17 cellular contexts compared by ENCODE assay signal in the genomic region with DNA sequence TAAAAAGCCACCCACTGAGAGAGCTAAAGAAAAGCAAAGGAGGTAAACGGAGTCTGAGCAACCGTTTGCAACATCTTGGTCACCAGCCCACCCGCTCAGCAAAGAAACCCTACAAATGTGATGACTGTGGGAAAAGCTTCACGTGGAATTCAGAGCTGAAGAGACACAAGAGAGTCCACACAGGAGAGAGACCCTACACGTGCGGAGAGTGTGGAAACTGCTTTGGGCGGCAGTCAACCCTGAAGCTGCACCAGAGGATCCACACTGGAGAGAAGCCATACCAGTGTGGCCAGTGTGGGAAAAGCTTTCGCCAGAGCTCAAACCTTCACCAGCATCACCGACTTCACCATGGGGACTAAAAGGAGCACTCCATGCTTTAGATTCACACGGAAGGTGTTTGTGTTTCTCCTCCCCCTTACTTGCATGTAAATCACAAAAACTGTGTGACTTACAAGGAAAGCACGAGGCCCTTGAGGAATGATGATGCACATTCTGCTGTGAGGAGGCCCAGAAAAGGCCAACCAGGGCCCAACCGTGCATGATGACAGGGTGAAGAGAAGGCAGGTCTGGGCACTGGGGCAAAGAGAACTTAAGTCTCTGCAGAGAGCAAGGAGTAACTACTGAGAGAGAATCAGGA. TPM values are rescaled to one million over a fixed set of nuclear protein-coding genes. Genes with fewer than 3 reads are reported as not detected.
DNase-seq lines count a peak whose midpoint lies in the region; ATAC-seq and TF ChIP-seq lines count a peak whose summit lies in the region.
"Had no signal": no experiment of that assay in that cellular context is flagged by ENCODE, and none has a peak within 500 bp of the region (broad histone marks: within the 10 kb centered on the region; RNA-seq: fewer than 3 reads in every experiment).

No MANE protein-coding gene starts in this region.

- H3K36me3 Mint-ChIP-seq in WTC11, result peaks cover 83% of the 10 kb centered on the region

- H3K9me3 ChIP-seq in iPS-20b (ENCODE audit: insufficient read depth, low read depth, low read length), result peaks cover 93% of the 10 kb centered on the region
- peaks cover 51 to 78% of the 10 kb centered on the region in 2 donors for H3K9me3 ChIP-seq in stomach smooth muscle (ENCODE audit: control insufficient read depth in 2 of 2, low read length in 2 of 2)

- no peaks in the 10 kb centered on the region for H3K27me3 ChIP-seq in iPS-20b (ENCODE audit: insufficient read depth, low read length)
- H3K27me3 ChIP-seq in stomach smooth muscle (ENCODE audit: control insufficient read depth in 1 of 2, insufficient read depth in 2 of 2, low read length in 2 of 2), result no peaks in the 10 kb centered on the region

- in situ Hi-C loops in Caki2 (cut with HindIII; ENCODE audit: low pct_unique_long_range_greater_than_20kb, low sequenced_read_pairs), result no loop called here

- H3K4me1 Mint-ChIP-seq in WTC11, result no peaks in the 10 kb centered on the region

- ATAC-seq in WTC11, result no peak
- no peak for ATAC-seq in GM21390 (IDR thresholded peaks at IDR 0.05; ENCODE audit: unreplicated experiment)

- H3K4me3 Mint-ChIP-seq in WTC11, result no peak overlapping the region
- H3K4me3 Mint-ChIP-seq: CD4-positive, alpha-beta memory T cell had no signal

- CTCF ChIA-PET in WTC11 (lab: Charles Lee), result no interaction called here

- POLR2A ChIA-PET in WTC11 (lab: Charles Lee), result no interaction called here

- H3K4me3 ChIP-seq in iPS-20b (ENCODE audit: low read length) (peak overlapping the region; percentile 13; the same call in 1 of the 2 replicates), stomach smooth muscle (ENCODE audit: low read length in 2 of 2) (peak overlapping the region; percentile 28 to 40)

- no peak for TF ChIP-seq CTCF in WTC11 (IDR thresholded peaks at IDR 0.05)

- DNase-seq in Caki2 (ENCODE audit: low read depth) (peak; percentile 22), WTC11 (ENCODE audit: low spot score) (no peak), putamen (ENCODE audit: low spot score) (no peak), GM03348 (ENCODE audit: low spot score) (no peak)
- DNase-seq: CD4-positive, alpha-beta memory T cell; DMS79 treated with DMSO at 0.1 percent for 48 hours; GOT3; NCI-H187; NCI-H345; NCI-H526; SHP77; SK-N-SH had no signal

- H3K27me3 Mint-ChIP-seq in WTC11 (ENCODE audit: low read depth), result peaks cover 10% of the 10 kb centered on the region
- H3K27me3 Mint-ChIP-seq: CD4-positive, alpha-beta memory T cell; IgD-negative memory B cell had no signal

- H3K27ac Mint-ChIP-seq in WTC11, result no peak overlapping the region
- H3K27ac Mint-ChIP-seq: CD4-positive, alpha-beta memory T cell had no signal

- H3K36me3 ChIP-seq in iPS-20b (ENCODE audit: insufficient read depth, low read depth, low read length), result peaks cover 58% of the 10 kb centered on the region
- peaks cover 50 to 54% of the 10 kb centered on the region in 2 donors for H3K36me3 ChIP-seq in stomach smooth muscle (ENCODE audit: control insufficient read depth in 2 of 2, insufficient read depth in 2 of 2, low read length in 2 of 2)

- H3K4me1 ChIP-seq in iPS-20b (ENCODE audit: insufficient read depth, low read length), result no peaks in the 10 kb centered on the region
- H3K4me1 ChIP-seq in stomach smooth muscle (ENCODE audit: control insufficient read depth, insufficient read depth, low read length), result peaks cover 4% of the 10 kb centered on the region

- H3K9me3 Mint-ChIP-seq in WTC11, result peaks cover 76% of the 10 kb centered on the region

- H3K27ac ChIP-seq in iPS-20b (ENCODE audit: low read length), result no peak overlapping the region
- no peak overlapping the region for H3K27ac ChIP-seq in stomach smooth muscle (ENCODE audit: low read length)

- no peak overlapping the region for H3K9ac ChIP-seq in iPS-20b (ENCODE audit: low read depth, low read length)
- no peak overlapping the region for H3K9ac ChIP-seq in stomach smooth muscle (ENCODE audit: low read length in 2 of 2)
- H3K9ac ChIP-seq: SK-N-SH had no signal

TF ChIP-seq in WTC11, 78 proteins besides CTCF, POLR2A, EP300 and RAD21:
- TF ChIP-seq IRF2 (CRISPR knock-in tag; IDR thresholded peaks at IDR 0.05; ENCODE audit: borderline replicate concordance, low read depth) (no peak), GTF2I (CRISPR knock-in tag; conservative IDR thresholded peaks at IDR 0.05) (0 out of 2 replicates have a peak, but pooled peaks have one; percentile 33)

RNA-seq across cellular contexts. Expression of gene ZNF174, which starts 7.7 kb away (rescaled TPM):
- 16.4 and 27.0 TPM in 2 replicates for total RNA-seq in Caki2 (2014; rRNA removed; shearing (Covaris generic); ENCODE audit: low replicate concordance)
- total RNA-seq in WTC11 (2021), result 11.3 to 13.8 TPM (median 11.7 TPM) in 3 replicates

RNA-seq across cellular contexts. Expression of gene ZSCAN32, which starts 7.9 kb away (rescaled TPM):
- total RNA-seq in Caki2 (2014; rRNA removed; shearing (Covaris generic); ENCODE audit: low replicate concordance), result 19.6 and 23.3 TPM in 2 replicates
- 16.0 to 17.9 TPM (median 16.7 TPM) in 3 replicates for total RNA-seq in WTC11 (2021)

RNA-seq across cellular contexts. Expression of gene ZNF597, which starts 34.6 kb away (rescaled TPM):
- 1.5 and 3.8 TPM in 2 replicates for total RNA-seq in Caki2 (2014; rRNA removed; shearing (Covaris generic); ENCODE audit: low replicate concordance)
- 1.3 to 2.2 TPM (median 1.4 TPM) in 3 replicates for total RNA-seq in WTC11 (2021)

RNA-seq across cellular contexts. Expression of gene NAA60, which starts 34.8 kb away (rescaled TPM):
- 15.5 and 32.5 TPM in 2 replicates for total RNA-seq in Caki2 (2014; rRNA removed; shearing (Covaris generic); ENCODE audit: low replicate concordance)
- total RNA-seq in WTC11 (2021), result 44.8 to 50.3 TPM (median 46.4 TPM) in 3 replicates

RNA-seq across cellular contexts. Expression of gene OR2C1, which starts 53.0 kb away (rescaled TPM):
- total RNA-seq in Caki2 (2014; rRNA removed; shearing (Covaris generic); ENCODE audit: low replicate concordance), result not detected in 2 replicates
- total RNA-seq in WTC11 (2021), result not detected in 3 replicates
- total RNA-seq: CD4-positive, alpha-beta memory T cell; HT-29 had no signal
